30 cellular contexts compared by ENCODE assay signal in the genomic region with DNA sequence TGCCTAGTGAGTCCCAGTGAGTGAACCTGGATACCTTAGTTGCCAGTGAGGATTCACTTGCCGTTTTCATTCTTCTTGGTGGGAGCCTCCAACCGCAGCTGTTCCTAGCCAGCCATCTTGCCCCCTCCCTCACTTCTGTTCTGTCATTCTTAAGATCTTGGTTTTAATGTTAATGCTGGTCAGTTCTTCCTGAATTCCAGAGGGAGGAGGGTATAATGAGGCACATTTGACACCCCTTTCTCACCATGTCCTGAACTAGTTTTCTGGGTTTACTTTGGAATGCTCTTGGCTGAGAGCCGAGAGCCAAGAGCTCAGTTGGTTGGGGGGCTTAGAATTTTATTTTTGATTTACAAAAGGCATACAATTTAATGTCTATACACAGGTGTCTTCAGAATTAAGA.
"Had no signal": no experiment of that assay in that cellular context is flagged by ENCODE, and none has a peak within 500 bp of the region (broad histone marks: within the 10 kb centered on the region; RNA-seq: fewer than 3 reads in every experiment).

No MANE protein-coding gene starts in this region.

- H3K27ac ChIP-seq: brain microvascular endothelial cell, coronary artery, dorsolateral prefrontal cortex, WERI-Rb-1 had no signal

- H3K4me1 Mint-ChIP-seq: activated CD4-positive, alpha-beta memory T cell treated with anti-CD3 and anti-CD28 coated beads, Interleukin-2, amount 10 ng/mL, durations not matched to agents 7 days and 5 days; activated CD4-positive, alpha-beta T cell treated with anti-CD3 and anti-CD28 coated beads for 36 hours; activated CD4-positive, alpha-beta T cell treated with anti-CD3 and anti-CD28 coated beads, Interleukin-2, amount 10 ng/mL, durations not matched to agents 24 days and 14 days; activated naive CD4-positive, alpha-beta T cell treated with anti-CD3 and anti-CD28 coated beads, Interleukin-2, amount 10 ng/mL, durations not matched to agents 7 days and 5 days; central memory CD8-positive, alpha-beta T cell; T-helper 17 cell had no signal

- DNase-seq: activated CD4-positive, alpha-beta memory T cell treated with anti-CD3 and anti-CD28 coated beads, Interleukin-2, amount 10 ng/mL, durations not matched to agents 7 days and 5 days; activated CD4-positive, alpha-beta T cell treated with anti-CD3 and anti-CD28 coated beads for 36 hours; activated CD4-positive, alpha-beta T cell treated with anti-CD3 and anti-CD28 coated beads, Interleukin-2, amount 10 ng/mL, durations not matched to agents 24 days and 14 days; activated CD4-positive, CD25-positive, alpha-beta regulatory T cell; activated CD4-positive, CD25-positive, alpha-beta regulatory T cell treated with anti-CD3 and anti-CD28 coated beads, Interleukin-2, amount 50 U/mL, for 72 hours; activated CD8-positive, alpha-beta memory T cell treated with anti-CD3 and anti-CD28 coated beads, Interleukin-2, amount 50 U/mL, for 48 hours; activated gamma-delta T cell; activated naive CD4-positive, alpha-beta T cell; activated naive CD4-positive, alpha-beta T cell treated with anti-CD3 and anti-CD28 coated beads, Interleukin-2, amount 10 ng/mL, durations not matched to agents 7 days and 5 days; activated T-cell treated with anti-CD3 and anti-CD28 coated beads for 4 hours; activated T-cell treated with anti-CD3 and anti-CD28 coated beads, Interleukin-2, amount 50 U/mL, for 24 hours; activated T-cell treated with anti-CD3 and anti-CD28 coated beads, Interleukin-2, amount 50 U/mL, for 72 hours; amniotic stem cell; anterior cingulate cortex; brain microvascular endothelial cell; dorsolateral prefrontal cortex; effector memory CD4-positive, alpha-beta T cell; foreskin fibroblast; head of caudate nucleus; T-helper 1 cell; T-helper 17 cell; T1000; WERI-Rb-1 had no signal

- ATAC-seq: activated CD4-positive, alpha-beta T cell treated with anti-CD3 and anti-CD28 coated beads for 36 hours; activated naive CD4-positive, alpha-beta T cell treated with anti-CD3 and anti-CD28 coated beads, Interleukin-2, amount 50 U/mL, for 72 hours; activated T-cell treated with anti-CD3 and anti-CD28 coated beads, Interleukin-2, amount 50 U/mL, for 72 hours; esophagus mucosa; T-helper 17 cell had no signal

- H3K36me3 ChIP-seq: brain microvascular endothelial cell, WERI-Rb-1 had no signal

- H3K4me3 Mint-ChIP-seq: activated CD4-positive, alpha-beta memory T cell treated with anti-CD3 and anti-CD28 coated beads, Interleukin-2, amount 10 ng/mL, durations not matched to agents 7 days and 5 days; activated CD4-positive, alpha-beta T cell treated with anti-CD3 and anti-CD28 coated beads for 36 hours; activated CD4-positive, alpha-beta T cell treated with anti-CD3 and anti-CD28 coated beads, Interleukin-2, amount 10 ng/mL, durations not matched to agents 24 days and 14 days; activated naive CD4-positive, alpha-beta T cell treated with anti-CD3 and anti-CD28 coated beads, Interleukin-2, amount 10 ng/mL, durations not matched to agents 7 days and 5 days; activated T-cell treated with anti-CD3 and anti-CD28 coated beads, Interleukin-2, amount 50 U/mL, for 24 hours; activated T-cell treated with anti-CD3 and anti-CD28 coated beads, Interleukin-2, amount 50 U/mL, for 72 hours; central memory CD8-positive, alpha-beta T cell; dendritic cell treated with granulocyte-macrophage colony-stimulating factor and Interleukin-4, amounts not matched to agents 40 ng/mL and 50 ng/mL, for 4 days; endodermal cell; T-helper 17 cell; T-helper 2 cell treated with Interferon-gamma antibody and Interleukin-4, amounts not matched to agents 5 μg/mL and 100 μg/mL, for 36 hours had no signal

- H3K27me3 Mint-ChIP-seq: activated naive CD4-positive, alpha-beta T cell treated with anti-CD3 and anti-CD28 coated beads, Interleukin-2, amount 10 ng/mL, durations not matched to agents 7 days and 5 days; dendritic cell treated with granulocyte-macrophage colony-stimulating factor and Interleukin-4, amounts not matched to agents 40 ng/mL and 50 ng/mL, for 4 days had no signal

- H3K4me3 ChIP-seq: coronary artery, dorsolateral prefrontal cortex had no signal

- H3K36me3 Mint-ChIP-seq: activated naive CD4-positive, alpha-beta T cell treated with anti-CD3 and anti-CD28 coated beads, Interleukin-2, amount 10 ng/mL, durations not matched to agents 7 days and 5 days had no signal

- H3K27me3 ChIP-seq: brain microvascular endothelial cell had no signal

- H3K27ac Mint-ChIP-seq: activated CD4-positive, alpha-beta memory T cell treated with anti-CD3 and anti-CD28 coated beads, Interleukin-2, amount 10 ng/mL, durations not matched to agents 7 days and 5 days; activated CD4-positive, alpha-beta T cell treated with anti-CD3 and anti-CD28 coated beads for 36 hours; activated CD4-positive, alpha-beta T cell treated with anti-CD3 and anti-CD28 coated beads, Interleukin-2, amount 10 ng/mL, durations not matched to agents 24 days and 14 days; activated naive CD4-positive, alpha-beta T cell treated with anti-CD3 and anti-CD28 coated beads, Interleukin-2, amount 10 ng/mL, durations not matched to agents 7 days and 5 days; activated naive CD4-positive, alpha-beta T cell treated with anti-CD3 and anti-CD28 coated beads, Interleukin-2, amount 50 U/mL, for 72 hours; activated T-cell treated with anti-CD3 and anti-CD28 coated beads, Interleukin-2, amount 50 U/mL, for 24 hours; activated T-cell treated with anti-CD3 and anti-CD28 coated beads, Interleukin-2, amount 50 U/mL, for 72 hours; dendritic cell treated with granulocyte-macrophage colony-stimulating factor and Interleukin-4, amounts not matched to agents 40 ng/mL and 50 ng/mL, for 4 days; endodermal cell; T-helper 17 cell; T-helper 2 cell treated with Interferon-gamma antibody and Interleukin-4, amounts not matched to agents 5 μg/mL and 100 μg/mL, for 36 hours had no signal

- H3K9me3 Mint-ChIP-seq: activated CD4-positive, alpha-beta memory T cell treated with anti-CD3 and anti-CD28 coated beads, Interleukin-2, amount 10 ng/mL, durations not matched to agents 7 days and 5 days; T-helper 2 cell treated with Interferon-gamma antibody and Interleukin-4, amounts not matched to agents 5 μg/mL and 100 μg/mL, for 36 hours had no signal
